Comparison of ENCODE assay signal across 12 cellular contexts in the genomic region with DNA sequence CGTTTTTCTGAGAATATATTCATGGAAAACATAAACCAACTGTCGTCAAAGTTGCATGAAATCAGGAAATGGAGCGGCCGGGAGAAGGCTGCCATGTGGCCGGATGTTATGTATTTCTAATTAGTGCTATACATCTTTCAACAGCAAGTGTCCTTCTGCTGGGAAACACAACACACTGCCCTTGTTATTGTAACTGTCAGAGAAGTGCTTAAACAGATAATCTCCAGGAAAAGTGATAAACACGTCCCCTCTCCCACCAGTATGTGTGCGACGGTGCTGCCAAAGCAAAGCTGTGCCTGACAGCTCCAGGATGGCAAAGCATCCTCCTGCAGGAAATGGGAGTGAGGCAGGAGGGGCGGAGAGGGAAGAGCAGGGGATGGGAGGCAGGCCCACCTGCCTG.
DNase-seq lines count a peak whose midpoint lies in the region; ATAC-seq, FAIRE-seq and TF ChIP-seq lines count a peak whose summit lies in the region.
"Had no signal": no experiment of that assay in that cellular context is flagged by ENCODE, and none has a peak within 500 bp of the region (broad histone marks: within the 10 kb centered on the region; RNA-seq: fewer than 3 reads in every experiment).

No MANE protein-coding gene starts in this region.

- intact Hi-C loops in activated T-helper 1 cell treated with anti-CD3 and anti-CD28 coated beads, Interleukin-12 subunit alpha, Interleukin-12 subunit beta, Interleukin-2, Interleukin-4 antibody, amounts not matched to agents 30 ng/mL and 10 ng/mL and 1 ng/mL, durations not matched to agents 14 hours and 24 hours and 36 hours (cut with micrococcal nuclease) = no loop called here
- intact Hi-C loops in right cardiac atrium (cut with DNase I) = no loop called here

- H3K27ac ChIP-seq in KOPT-K1 (ENCODE audit: low read depth, low read length, poor library complexity, severe bottlenecking) (peak overlapping the region; percentile 80), right cardiac atrium (ENCODE audit: low read length) (peak overlapping the region; percentile 40), skin epidermis (peak overlapping the region in 16 of 21 experiments; percentile 25 to 84 (median 52))

- H3K9me3 ChIP-seq in KOPT-K1 (ENCODE audit: insufficient read depth, low read length, poor library complexity, severe bottlenecking) (no peaks in the 10 kb centered on the region), right cardiac atrium (ENCODE audit: control insufficient read depth, low read length) (no peaks in the 10 kb centered on the region)

- WGBS in right cardiac atrium = 44% methylated on average over 9 of the region's 9 CpGs

- no peak for TF ChIP-seq CTCF in D721Med (IDR thresholded peaks at IDR 0.05; ENCODE audit: insufficient read depth, missing control alignments)

- H3K4me1 ChIP-seq in right cardiac atrium (ENCODE audit: control insufficient read depth, insufficient read depth, low read length) = peaks cover 32% of the 10 kb centered on the region

- H3K4me3 ChIP-seq in right cardiac atrium (ENCODE audit: low read length) (no peak overlapping the region), skin epidermis (no peak overlapping the region)

- DNase-seq in activated T-helper 1 cell treated with anti-CD3 and anti-CD28 coated beads, Interleukin-12 subunit alpha, Interleukin-12 subunit beta, Interleukin-2, Interleukin-4 antibody, amounts not matched to agents 30 ng/mL and 10 ng/mL and 1 ng/mL, durations not matched to agents 14 hours and 24 hours and 36 hours (ENCODE audit: low spot score) = no peak
- DNase-seq in right cardiac atrium = no peak
- DNase-seq in D721Med (ENCODE audit: insufficient read length, low spot score) = no peak
- no peak for DNase-seq in frontal cortex (ENCODE audit: low spot score in 2 of 2)
- DNase-seq in DMS79 (lab: John Stamatoyannopoulos, UW) = no peak
- DNase-seq: DMS79 treated with DMSO at 0.1 percent for 48 hours, NCI-H2029 had no signal

- FAIRE-seq in D721Med (lab: Jason Lieb, UNC) = no peak
- FAIRE-seq in frontal cortex (lab: Jason Lieb, UNC) = no peak
- FAIRE-seq: small intestine had no signal

- H3K4me3 Mint-ChIP-seq in activated T-helper 1 cell treated with anti-CD3 and anti-CD28 coated beads, Interleukin-12 subunit alpha, Interleukin-12 subunit beta, Interleukin-2, Interleukin-4 antibody, amounts not matched to agents 30 ng/mL and 10 ng/mL and 1 ng/mL, durations not matched to agents 14 hours and 24 hours and 36 hours = no peak overlapping the region

- H3K27me3 ChIP-seq in right cardiac atrium (ENCODE audit: control insufficient read depth, insufficient read depth) = no peaks in the 10 kb centered on the region

- no peaks in the 10 kb centered on the region for H3K27me3 Mint-ChIP-seq in activated T-helper 1 cell treated with anti-CD3 and anti-CD28 coated beads, Interleukin-12 subunit alpha, Interleukin-12 subunit beta, Interleukin-2, Interleukin-4 antibody, amounts not matched to agents 30 ng/mL and 10 ng/mL and 1 ng/mL, durations not matched to agents 14 hours and 24 hours and 36 hours (ENCODE audit: insufficient read depth)
- H3K27me3 Mint-ChIP-seq: activated naive CD4-positive, alpha-beta T cell treated with anti-CD3 and anti-CD28 coated beads, Interleukin-2, amount 50 U/mL, for 24 hours had no signal

- ATAC-seq in right cardiac atrium = no peak
- ATAC-seq in HG02571 (IDR thresholded peaks at IDR 0.05; ENCODE audit: unreplicated experiment) = no peak

- H3K36me3 ChIP-seq in KOPT-K1 (ENCODE audit: insufficient read depth, low read length) = peaks cover 50% of the 10 kb centered on the region

- peaks cover 66% of the 10 kb centered on the region for H3K4me1 Mint-ChIP-seq in activated T-helper 1 cell treated with anti-CD3 and anti-CD28 coated beads, Interleukin-12 subunit alpha, Interleukin-12 subunit beta, Interleukin-2, Interleukin-4 antibody, amounts not matched to agents 30 ng/mL and 10 ng/mL and 1 ng/mL, durations not matched to agents 14 hours and 24 hours and 36 hours (ENCODE audit: low read depth)

- peaks cover 36% of the 10 kb centered on the region for H3K36me3 Mint-ChIP-seq in activated T-helper 1 cell treated with anti-CD3 and anti-CD28 coated beads, Interleukin-12 subunit alpha, Interleukin-12 subunit beta, Interleukin-2, Interleukin-4 antibody, amounts not matched to agents 30 ng/mL and 10 ng/mL and 1 ng/mL, durations not matched to agents 14 hours and 24 hours and 36 hours (ENCODE audit: low read depth)

- peak overlapping the region; percentile 2 for H3K27ac Mint-ChIP-seq in activated T-helper 1 cell treated with anti-CD3 and anti-CD28 coated beads, Interleukin-12 subunit alpha, Interleukin-12 subunit beta, Interleukin-2, Interleukin-4 antibody, amounts not matched to agents 30 ng/mL and 10 ng/mL and 1 ng/mL, durations not matched to agents 14 hours and 24 hours and 36 hours

- H3K9me3 Mint-ChIP-seq in activated T-helper 1 cell treated with anti-CD3 and anti-CD28 coated beads, Interleukin-12 subunit alpha, Interleukin-12 subunit beta, Interleukin-2, Interleukin-4 antibody, amounts not matched to agents 30 ng/mL and 10 ng/mL and 1 ng/mL, durations not matched to agents 14 hours and 24 hours and 36 hours = no peaks in the 10 kb centered on the region
- H3K9me3 Mint-ChIP-seq: activated naive CD4-positive, alpha-beta T cell treated with anti-CD3 and anti-CD28 coated beads, Interleukin-2, amount 50 U/mL, for 24 hours had no signal
